7 cellular contexts compared by ENCODE assay signal in genomic region chr18:78531637-78532036, GRCh38.
"Had no signal": no experiment of that assay in that cellular context is flagged by ENCODE, and none has a peak within 500 bp of the region (broad histone marks: within the 10 kb centered on the region; RNA-seq: fewer than 3 reads in every experiment).

No MANE protein-coding gene starts in this region.

- H3K27ac ChIP-seq: GM23248, HL-60 had no signal

- H3K4me3 ChIP-seq: GM23248 had no signal

- H2AFZ ChIP-seq: GM23248 had no signal

- DNase-seq: GM23248, GOT3, H7, HCEC 1CT, KBM-7 had no signal

- H3K9ac ChIP-seq: GM23248 had no signal

- ATAC-seq: HepG2 had no signal
